ENCODE assay signal across 20 cellular contexts in the genomic region with DNA sequence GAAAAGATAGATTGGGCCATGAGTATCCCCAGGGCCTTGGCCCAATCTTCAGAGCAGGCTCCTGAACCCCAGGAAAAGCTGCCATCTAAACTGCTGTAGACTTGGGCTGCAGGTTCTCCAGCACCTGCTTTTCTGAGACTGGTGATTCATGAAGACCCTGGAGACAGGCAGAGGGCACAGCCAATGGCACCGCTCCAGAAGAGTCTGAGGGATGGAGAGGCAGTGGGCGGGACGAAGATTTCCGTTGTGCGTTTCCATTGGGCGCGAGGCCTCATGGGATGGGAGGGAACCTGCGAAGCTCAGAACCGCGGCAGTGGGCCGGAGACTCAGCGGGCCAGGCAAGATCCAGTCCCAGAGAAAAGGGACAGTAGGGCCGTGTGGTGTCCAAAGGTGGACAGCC.
DNase-seq lines count a peak whose midpoint lies in the region; ATAC-seq and TF ChIP-seq lines count a peak whose summit lies in the region.
"Had no signal": no experiment of that assay in that cellular context is flagged by ENCODE, and none has a peak within 500 bp of the region (broad histone marks: within the 10 kb centered on the region; RNA-seq: fewer than 3 reads in every experiment).

No MANE protein-coding gene starts in this region.

- H3K9me3 ChIP-seq in esophagus muscularis mucosa (peaks cover 0 to 24% (median 2%) of the 10 kb centered on the region in 4 donors), testis (no peaks in the 10 kb centered on the region)
- H3K9me3 ChIP-seq: A549, BE2C, HAP-1 had no signal

- no peak overlapping the region for H3K27ac Mint-ChIP-seq in activated naive CD4-positive, alpha-beta T cell treated with anti-CD3 and anti-CD28 coated beads, Interleukin-2, amount 50 U/mL, for 72 hours
- H3K27ac Mint-ChIP-seq: CD4-positive, alpha-beta T cell; CD8-positive, alpha-beta memory T cell; HFFc6 had no signal

- TF ChIP-seq CTCF in esophagus muscularis mucosa (IDR thresholded peaks at IDR 0.05) (no peak), testis (IDR thresholded peaks at IDR 0.05) (no peak)

- peaks cover 0 to 6% of the 10 kb centered on the region in 2 donors for H3K36me3 Mint-ChIP-seq in activated naive CD4-positive, alpha-beta T cell treated with anti-CD3 and anti-CD28 coated beads, Interleukin-2, amount 50 U/mL, for 72 hours
- H3K36me3 Mint-ChIP-seq: CD14-positive monocyte; CD8-positive, alpha-beta memory T cell had no signal

- ATAC-seq in activated naive CD4-positive, alpha-beta T cell treated with anti-CD3 and anti-CD28 coated beads, Interleukin-2, amount 50 U/mL, for 72 hours, result no peak
- ATAC-seq: A549 had no signal

- no peaks in the 10 kb centered on the region for H3K27me3 ChIP-seq in esophagus muscularis mucosa
- H3K27me3 ChIP-seq in testis, result no peaks in the 10 kb centered on the region
- H3K27me3 ChIP-seq: BE2C; BLaER1 treated with 17β-estradiol and CSF1 and Interleukin-3, amounts not matched to agents 10 nM and 100 nM had no signal

- peaks cover 7 to 18% of the 10 kb centered on the region in 2 donors for H3K9me3 Mint-ChIP-seq in activated naive CD4-positive, alpha-beta T cell treated with anti-CD3 and anti-CD28 coated beads, Interleukin-2, amount 50 U/mL, for 72 hours

- H3K27ac ChIP-seq in esophagus muscularis mucosa (replicated peaks in 1 of 4), result no peak overlapping the region
- no peak overlapping the region for H3K27ac ChIP-seq in testis
- H3K27ac ChIP-seq: A549; BLaER1 treated with 17β-estradiol and CSF1 and Interleukin-3, amounts not matched to agents 10 nM and 100 nM had no signal

- TF ChIP-seq EP300 in esophagus muscularis mucosa (IDR thresholded peaks at IDR 0.05), result no peak

- H3K4me3 ChIP-seq in esophagus muscularis mucosa, result no peak overlapping the region
- H3K4me3 ChIP-seq in testis, result peak overlapping the region; percentile 8 to 15
- H3K4me3 ChIP-seq: A549; BLaER1 treated with 17β-estradiol and CSF1 and Interleukin-3, amounts not matched to agents 10 nM and 100 nM; HAP-1 had no signal

- intact Hi-C loops in esophagus muscularis mucosa (cut with DNase I) (no loop called here), testis (cut with DNase I; ENCODE audit: low total_unique reads) (no loop called here)

- H3K36me3 ChIP-seq in esophagus muscularis mucosa (no peaks in the 10 kb centered on the region), testis (ENCODE audit: low read depth, missing control alignments) (no peaks in the 10 kb centered on the region)
- H3K36me3 ChIP-seq: BE2C; BLaER1 treated with 17β-estradiol and CSF1 and Interleukin-3, amounts not matched to agents 10 nM and 100 nM; HAP-1 had no signal

- 94% methylated on average over 13 of the region's 13 CpGs for WGBS in esophagus muscularis mucosa
- 71 to 80% methylated on average over 11 to 13 of the region's 13 CpGs for WGBS in testis, 2 donors

- DNase-seq in NCI-H2227 (lab: John Stamatoyannopoulos, UW; ENCODE audit: unreplicated experiment) (peak; percentile 7), NCI-H2227 treated with DMSO at 0.1 percent for 48 hours (lab: John Stamatoyannopoulos, UW) (no peak), esophagus muscularis mucosa (ENCODE audit: extremely low spot score) (peak; percentile 78), testis (peak; percentile 82)
- DNase-seq in activated naive CD4-positive, alpha-beta T cell treated with anti-CD3 and anti-CD28 coated beads, Interleukin-2, amount 50 U/mL, for 72 hours (ENCODE audit: low spot score in 2 of 2), result no peak
- DNase-seq in effector CD4-positive, alpha-beta T cell, result no peak
- DNase-seq: 8988T; ACHN; AML-193; BE2C; CD4-positive, alpha-beta T cell; CD8-positive, alpha-beta memory T cell; DMS 273 treated with DMSO at 0.1 percent for 48 hours; DND-41; GOT3; HFFc6 had no signal

- H3K4me1 ChIP-seq in esophagus muscularis mucosa, result no peaks in the 10 kb centered on the region
- no peaks in the 10 kb centered on the region for H3K4me1 ChIP-seq in testis
- H3K4me1 ChIP-seq: A549; BE2C; BLaER1 treated with 17β-estradiol and CSF1 and Interleukin-3, amounts not matched to agents 10 nM and 100 nM; HAP-1 had no signal

- no peak for TF ChIP-seq POLR2A in esophagus muscularis mucosa (IDR thresholded peaks at IDR 0.05; ENCODE audit: low read depth)
- no peak for TF ChIP-seq POLR2A in testis (IDR thresholded peaks at IDR 0.05)

Comparison
In these comparisons a context has a peak if more than half of its experiments do, and no peak if none do; other contexts are left out.
1. DNase-seq: peak in NCI-H2227 (single experiment), esophagus muscularis mucosa (single experiment) and testis (single experiment); none in NCI-H2227 treated with DMSO at 0.1 percent for 48 hours (single experiment), activated naive CD4-positive, alpha-beta T cell treated with anti-CD3 and anti-CD28 coated beads, Interleukin-2, amount 50 U/mL, for 72 hours (0 of 2) and effector CD4-positive, alpha-beta T cell (single experiment).
2. H3K4me3 ChIP-seq: peak in testis (2 of 2); none in esophagus muscularis mucosa (0 of 4).